Comparison of ENCODE assay signal across 1 cellular context in the genomic region with DNA sequence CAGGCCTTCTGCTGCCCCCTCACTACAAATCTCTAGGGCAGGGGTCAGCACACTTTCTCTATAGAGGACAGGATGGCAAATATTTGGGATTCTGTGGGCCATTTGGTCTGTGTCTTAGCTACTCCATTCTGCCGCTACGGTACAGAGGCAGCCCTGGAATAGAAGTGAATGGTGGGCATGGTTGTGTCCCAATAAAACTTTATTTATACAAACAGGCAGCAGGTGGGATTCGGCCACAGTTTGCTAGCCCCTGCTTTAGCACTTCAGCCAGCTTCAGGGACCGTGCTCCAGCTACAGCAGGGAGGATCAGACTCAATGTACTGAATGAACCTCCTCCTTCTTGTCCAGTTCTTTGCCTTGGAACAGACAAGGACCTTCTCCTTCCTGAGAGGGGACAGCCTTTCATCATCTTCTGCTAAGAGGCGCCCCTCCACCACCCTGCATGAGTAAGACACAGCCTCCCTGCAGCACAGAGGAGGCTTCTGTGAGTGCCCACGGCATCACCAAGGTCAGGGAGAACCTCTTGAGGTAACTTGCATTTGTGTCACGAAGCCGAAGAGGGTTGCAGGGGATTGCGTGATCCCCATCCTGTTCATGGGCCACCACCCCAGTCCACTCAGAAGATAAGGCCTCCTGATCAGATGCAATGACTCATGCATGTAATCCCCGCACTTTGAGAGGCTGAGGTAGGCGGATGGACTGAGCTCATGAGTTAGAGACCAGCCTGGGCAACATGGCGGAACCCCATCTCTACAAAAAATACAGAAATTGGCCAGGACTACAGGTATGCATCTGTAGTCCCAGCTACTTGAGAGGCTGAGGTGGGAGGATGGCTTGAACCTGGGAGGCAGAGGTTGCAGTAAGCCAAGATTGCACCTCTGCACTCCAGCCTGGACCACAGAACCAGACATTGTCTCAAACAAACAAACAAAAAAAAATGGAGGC.
TF ChIP-seq lines count a peak whose summit lies in the region.

No MANE protein-coding gene starts in this region.

TF ChIP-seq in K562, 482 proteins besides CTCF, POLR2A, EP300 and RAD21 (continued from another document and continues in another):
- TF ChIP-seq, protein P1, sequence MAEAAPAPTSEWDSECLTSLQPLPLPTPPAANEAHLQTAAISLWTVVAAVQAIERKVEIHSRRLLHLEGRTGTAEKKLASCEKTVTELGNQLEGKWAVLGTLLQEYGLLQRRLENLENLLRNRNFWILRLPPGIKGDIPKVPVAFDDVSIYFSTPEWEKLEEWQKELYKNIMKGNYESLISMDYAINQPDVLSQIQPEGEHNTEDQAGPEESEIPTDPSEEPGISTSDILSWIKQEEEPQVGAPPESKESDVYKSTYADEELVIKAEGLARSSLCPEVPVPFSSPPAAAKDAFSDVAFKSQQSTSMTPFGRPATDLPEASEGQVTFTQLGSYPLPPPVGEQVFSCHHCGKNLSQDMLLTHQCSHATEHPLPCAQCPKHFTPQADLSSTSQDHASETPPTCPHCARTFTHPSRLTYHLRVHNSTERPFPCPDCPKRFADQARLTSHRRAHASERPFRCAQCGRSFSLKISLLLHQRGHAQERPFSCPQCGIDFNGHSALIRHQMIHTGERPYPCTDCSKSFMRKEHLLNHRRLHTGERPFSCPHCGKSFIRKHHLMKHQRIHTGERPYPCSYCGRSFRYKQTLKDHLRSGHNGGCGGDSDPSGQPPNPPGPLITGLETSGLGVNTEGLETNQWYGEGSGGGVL (CRISPR knock-in tag; IDR thresholded peaks at IDR 0.05), result peak; percentile 32; the same call in 1 of the 2 replicates
- TF ChIP-seq PHB (CRISPR knock-in tag; IDR thresholded peaks at IDR 0.05), result no peak
- peak; percentile 88 for TF ChIP-seq CEBPB (tag; IDR thresholded peaks at IDR 0.05)
- TF ChIP-seq CBX8 (IDR thresholded peaks at IDR 0.05; ENCODE audit: borderline replicate concordance, extremely low read depth, low read depth, low read length, poor library complexity, severe bottlenecking), result no peak
- no peak for TF ChIP-seq TBP (optimal IDR thresholded peaks at IDR 0.05; ENCODE audit: low read depth, low read length)
- TF ChIP-seq, protein P2, sequence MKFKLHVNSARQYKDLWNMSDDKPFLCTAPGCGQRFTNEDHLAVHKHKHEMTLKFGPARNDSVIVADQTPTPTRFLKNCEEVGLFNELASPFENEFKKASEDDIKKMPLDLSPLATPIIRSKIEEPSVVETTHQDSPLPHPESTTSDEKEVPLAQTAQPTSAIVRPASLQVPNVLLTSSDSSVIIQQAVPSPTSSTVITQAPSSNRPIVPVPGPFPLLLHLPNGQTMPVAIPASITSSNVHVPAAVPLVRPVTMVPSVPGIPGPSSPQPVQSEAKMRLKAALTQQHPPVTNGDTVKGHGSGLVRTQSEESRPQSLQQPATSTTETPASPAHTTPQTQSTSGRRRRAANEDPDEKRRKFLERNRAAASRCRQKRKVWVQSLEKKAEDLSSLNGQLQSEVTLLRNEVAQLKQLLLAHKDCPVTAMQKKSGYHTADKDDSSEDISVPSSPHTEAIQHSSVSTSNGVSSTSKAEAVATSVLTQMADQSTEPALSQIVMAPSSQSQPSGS (CRISPR knock-in tag; IDR thresholded peaks at IDR 0.05), result no peak
- no peak for TF ChIP-seq NR4A1 (CRISPR knock-in tag; IDR thresholded peaks at IDR 0.05)
- TF ChIP-seq NR4A1 (tag; IDR thresholded peaks at IDR 0.05), result peak; percentile 75
- peak; percentile 91 for TF ChIP-seq CXXC5 (CRISPR knock-in tag; IDR thresholded peaks at IDR 0.05)
- TF ChIP-seq, protein P3, sequence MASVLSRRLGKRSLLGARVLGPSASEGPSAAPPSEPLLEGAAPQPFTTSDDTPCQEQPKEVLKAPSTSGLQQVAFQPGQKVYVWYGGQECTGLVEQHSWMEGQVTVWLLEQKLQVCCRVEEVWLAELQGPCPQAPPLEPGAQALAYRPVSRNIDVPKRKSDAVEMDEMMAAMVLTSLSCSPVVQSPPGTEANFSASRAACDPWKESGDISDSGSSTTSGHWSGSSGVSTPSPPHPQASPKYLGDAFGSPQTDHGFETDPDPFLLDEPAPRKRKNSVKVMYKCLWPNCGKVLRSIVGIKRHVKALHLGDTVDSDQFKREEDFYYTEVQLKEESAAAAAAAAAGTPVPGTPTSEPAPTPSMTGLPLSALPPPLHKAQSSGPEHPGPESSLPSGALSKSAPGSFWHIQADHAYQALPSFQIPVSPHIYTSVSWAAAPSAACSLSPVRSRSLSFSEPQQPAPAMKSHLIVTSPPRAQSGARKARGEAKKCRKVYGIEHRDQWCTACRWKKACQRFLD (CRISPR knock-in tag; IDR thresholded peaks at IDR 0.05), result peak; percentile 91; the same call in 1 of the 2 replicates
- TF ChIP-seq CBX1 (IDR thresholded peaks at IDR 0.05; ENCODE audit: low read depth), result no peak
- TF ChIP-seq GABPA (tag; conservative IDR thresholded peaks at IDR 0.05; ENCODE audit: low read depth), result peak; percentile 34
- peak; percentile 76 for TF ChIP-seq ETV5 (CRISPR knock-in tag; IDR thresholded peaks at IDR 0.05; ENCODE audit: low read depth)
- no peak for TF ChIP-seq PHF20 (IDR thresholded peaks at IDR 0.05; ENCODE audit: partially characterized antibody)
- no peak for TF ChIP-seq ZNF507 (tag; conservative IDR thresholded peaks at IDR 0.05)
- peak; percentile 97 for TF ChIP-seq ZNF197 (CRISPR knock-in tag; IDR thresholded peaks at IDR 0.05; ENCODE audit: low read depth)
- peak; percentile 59; the same call in 1 of the 2 replicates for TF ChIP-seq HIVEP1 (CRISPR knock-in tag; IDR thresholded peaks at IDR 0.05)
- TF ChIP-seq BRCA1 (IDR thresholded peaks at IDR 0.05), result no peak
- no peak for TF ChIP-seq BRCA1 (CRISPR knock-in tag; IDR thresholded peaks at IDR 0.05)
- no peak for TF ChIP-seq ZNF217 (CRISPR knock-in tag; IDR thresholded peaks at IDR 0.05)
- TF ChIP-seq, protein P4, sequence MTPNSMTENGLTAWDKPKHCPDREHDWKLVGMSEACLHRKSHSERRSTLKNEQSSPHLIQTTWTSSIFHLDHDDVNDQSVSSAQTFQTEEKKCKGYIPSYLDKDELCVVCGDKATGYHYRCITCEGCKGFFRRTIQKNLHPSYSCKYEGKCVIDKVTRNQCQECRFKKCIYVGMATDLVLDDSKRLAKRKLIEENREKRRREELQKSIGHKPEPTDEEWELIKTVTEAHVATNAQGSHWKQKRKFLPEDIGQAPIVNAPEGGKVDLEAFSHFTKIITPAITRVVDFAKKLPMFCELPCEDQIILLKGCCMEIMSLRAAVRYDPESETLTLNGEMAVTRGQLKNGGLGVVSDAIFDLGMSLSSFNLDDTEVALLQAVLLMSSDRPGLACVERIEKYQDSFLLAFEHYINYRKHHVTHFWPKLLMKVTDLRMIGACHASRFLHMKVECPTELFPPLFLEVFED (CRISPR knock-in tag; conservative IDR thresholded peaks at IDR 0.05), result no peak
- no peak for TF ChIP-seq IRF2 (CRISPR knock-in tag; IDR thresholded peaks at IDR 0.05)
- no peak for TF ChIP-seq PHF8 (IDR thresholded peaks at IDR 0.05; ENCODE audit: borderline replicate concordance, low read length)
- TF ChIP-seq ELF4 (CRISPR knock-in tag; IDR thresholded peaks at IDR 0.05), result peak; percentile 9; the same call in 1 of the 2 replicates
- TF ChIP-seq ATF1 (CRISPR knock-in tag; IDR thresholded peaks at IDR 0.05), result no peak
- peak; percentile 45; the same call in 1 of the 2 replicates for TF ChIP-seq ATF1 (tag; IDR thresholded peaks at IDR 0.05)
- TF ChIP-seq, protein P5, sequence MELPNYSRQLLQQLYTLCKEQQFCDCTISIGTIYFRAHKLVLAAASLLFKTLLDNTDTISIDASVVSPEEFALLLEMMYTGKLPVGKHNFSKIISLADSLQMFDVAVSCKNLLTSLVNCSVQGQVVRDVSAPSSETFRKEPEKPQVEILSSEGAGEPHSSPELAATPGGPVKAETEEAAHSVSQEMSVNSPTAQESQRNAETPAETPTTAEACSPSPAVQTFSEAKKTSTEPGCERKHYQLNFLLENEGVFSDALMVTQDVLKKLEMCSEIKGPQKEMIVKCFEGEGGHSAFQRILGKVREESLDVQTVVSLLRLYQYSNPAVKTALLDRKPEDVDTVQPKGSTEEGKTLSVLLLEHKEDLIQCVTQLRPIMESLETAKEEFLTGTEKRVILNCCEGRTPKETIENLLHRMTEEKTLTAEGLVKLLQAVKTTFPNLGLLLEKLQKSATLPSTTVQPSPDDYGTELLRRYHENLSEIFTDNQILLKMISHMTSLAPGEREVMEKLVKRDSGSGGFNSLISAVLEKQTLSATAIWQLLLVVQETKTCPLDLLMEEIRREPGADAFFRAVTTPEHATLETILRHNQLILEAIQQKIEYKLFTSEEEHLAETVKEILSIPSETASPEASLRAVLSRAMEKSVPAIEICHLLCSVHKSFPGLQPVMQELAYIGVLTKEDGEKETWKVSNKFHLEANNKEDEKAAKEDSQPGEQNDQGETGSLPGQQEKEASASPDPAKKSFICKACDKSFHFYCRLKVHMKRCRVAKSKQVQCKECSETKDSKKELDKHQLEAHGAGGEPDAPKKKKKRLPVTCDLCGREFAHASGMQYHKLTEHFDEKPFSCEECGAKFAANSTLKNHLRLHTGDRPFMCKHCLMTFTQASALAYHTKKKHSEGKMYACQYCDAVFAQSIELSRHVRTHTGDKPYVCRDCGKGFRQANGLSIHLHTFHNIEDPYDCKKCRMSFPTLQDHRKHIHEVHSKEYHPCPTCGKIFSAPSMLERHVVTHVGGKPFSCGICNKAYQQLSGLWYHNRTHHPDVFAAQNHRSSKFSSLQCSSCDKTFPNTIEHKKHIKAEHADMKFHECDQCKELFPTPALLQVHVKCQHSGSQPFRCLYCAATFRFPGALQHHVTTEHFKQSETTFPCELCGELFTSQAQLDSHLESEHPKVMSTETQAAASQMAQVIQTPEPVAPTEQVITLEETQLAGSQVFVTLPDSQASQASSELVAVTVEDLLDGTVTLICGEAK (IDR thresholded peaks at IDR 0.05), result peak; percentile 92
- TF ChIP-seq, protein P5 (CRISPR knock-in tag; IDR thresholded peaks at IDR 0.05), result peak; percentile 90
- TF ChIP-seq SIRT6 (IDR thresholded peaks at IDR 0.05; ENCODE audit: low read depth, low read length), result no peak
- TF ChIP-seq ZSCAN32 (CRISPR knock-in tag; IDR thresholded peaks at IDR 0.05), result peak; percentile 90
- TF ChIP-seq MIER1 (IDR thresholded peaks at IDR 0.05; ENCODE audit: low read depth), result no peak
- TF ChIP-seq ZNF445 (CRISPR knock-in tag; IDR thresholded peaks at IDR 0.05; ENCODE audit: low read depth), result no peak
- TF ChIP-seq, protein P6, sequence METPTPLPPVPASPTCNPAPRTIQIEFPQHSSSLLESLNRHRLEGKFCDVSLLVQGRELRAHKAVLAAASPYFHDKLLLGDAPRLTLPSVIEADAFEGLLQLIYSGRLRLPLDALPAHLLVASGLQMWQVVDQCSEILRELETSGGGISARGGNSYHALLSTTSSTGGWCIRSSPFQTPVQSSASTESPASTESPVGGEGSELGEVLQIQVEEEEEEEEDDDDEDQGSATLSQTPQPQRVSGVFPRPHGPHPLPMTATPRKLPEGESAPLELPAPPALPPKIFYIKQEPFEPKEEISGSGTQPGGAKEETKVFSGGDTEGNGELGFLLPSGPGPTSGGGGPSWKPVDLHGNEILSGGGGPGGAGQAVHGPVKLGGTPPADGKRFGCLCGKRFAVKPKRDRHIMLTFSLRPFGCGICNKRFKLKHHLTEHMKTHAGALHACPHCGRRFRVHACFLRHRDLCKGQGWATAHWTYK (CRISPR knock-in tag; IDR thresholded peaks at IDR 0.05), result peak; percentile 86
- TF ChIP-seq DPF2 (IDR thresholded peaks at IDR 0.05), result peak; percentile 91
- TF ChIP-seq FOXK2 (conservative IDR thresholded peaks at IDR 0.05 in 1 of 2, IDR thresholded peaks at IDR 0.05 in 1 of 2; ENCODE audit: low read depth in 2 of 2), result no peak
- TF ChIP-seq PTTG1 (tag; IDR thresholded peaks at IDR 0.05; ENCODE audit: low read depth), result peak; percentile 79
- TF ChIP-seq ZKSCAN1 (IDR thresholded peaks at IDR 0.05; ENCODE audit: low read depth, low read length), result no peak
- peak; percentile 38; the same call in 1 of the 2 replicates for TF ChIP-seq MTA3 (IDR thresholded peaks at IDR 0.05; ENCODE audit: borderline replicate concordance)
- TF ChIP-seq ARNT (IDR thresholded peaks at IDR 0.05), result peak in 1 of 2 experiments; percentile 59; a peak in 2 of 4 replicates
- TF ChIP-seq, protein P7, sequence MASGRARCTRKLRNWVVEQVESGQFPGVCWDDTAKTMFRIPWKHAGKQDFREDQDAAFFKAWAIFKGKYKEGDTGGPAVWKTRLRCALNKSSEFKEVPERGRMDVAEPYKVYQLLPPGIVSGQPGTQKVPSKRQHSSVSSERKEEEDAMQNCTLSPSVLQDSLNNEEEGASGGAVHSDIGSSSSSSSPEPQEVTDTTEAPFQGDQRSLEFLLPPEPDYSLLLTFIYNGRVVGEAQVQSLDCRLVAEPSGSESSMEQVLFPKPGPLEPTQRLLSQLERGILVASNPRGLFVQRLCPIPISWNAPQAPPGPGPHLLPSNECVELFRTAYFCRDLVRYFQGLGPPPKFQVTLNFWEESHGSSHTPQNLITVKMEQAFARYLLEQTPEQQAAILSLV (tag; IDR thresholded peaks at IDR 0.05), result peak; percentile 94
